In the genomic region with DNA sequence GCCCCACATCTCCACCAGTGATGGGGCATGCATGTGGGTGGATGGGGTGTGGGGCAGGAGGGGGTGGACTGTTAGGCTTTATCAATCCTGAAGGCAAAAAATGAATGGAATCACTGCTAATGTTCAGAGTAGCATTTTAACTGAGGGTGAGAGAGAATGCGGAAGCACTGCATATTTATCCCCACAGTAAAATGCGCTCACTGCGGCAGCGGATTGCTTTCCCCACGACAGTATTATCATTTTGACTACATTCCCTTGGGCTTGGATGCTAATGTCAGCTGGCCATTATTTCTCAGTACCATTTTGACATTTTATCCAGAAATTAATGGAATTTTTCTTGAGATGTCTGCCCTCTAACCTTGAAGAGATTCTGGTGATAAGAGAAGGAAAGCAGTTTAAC, we compare ENCODE assay signal across 24 cellular contexts.
"Had no signal": no experiment of that assay in that cellular context is flagged by ENCODE, and none has a peak within 500 bp of the region (broad histone marks: within the 10 kb centered on the region; RNA-seq: fewer than 3 reads in every experiment).

No MANE protein-coding gene starts in this region.

- H3K9me3 ChIP-seq: mucosa of descending colon, right atrium auricular region, tibial artery had no signal

- H3K4me3 Mint-ChIP-seq: activated CD4-positive, alpha-beta memory T cell treated with anti-CD3 and anti-CD28 coated beads for 36 hours; activated CD4-positive, alpha-beta T cell treated with anti-CD3 and anti-CD28 coated beads for 36 hours; activated naive CD8-positive, alpha-beta T cell; activated T-cell treated with anti-CD3 and anti-CD28 coated beads, Interleukin-2, amount 50 U/mL, for 72 hours; dendritic cell treated with granulocyte-macrophage colony-stimulating factor and Interleukin-4, amounts not matched to agents 40 ng/mL and 50 ng/mL, for 4 days; effector memory CD8-positive, alpha-beta T cell; immature natural killer cell; naive thymus-derived CD8-positive, alpha-beta T cell; stimulated activated naive B cell treated with anti-CD40 and anti-IgM and Interleukin-4, amounts not matched to agents 10 μg/mL and 1 μg/mL and 100 μg/mL, for 72 hours; T-helper 17 cell had no signal

- H3K4me1 ChIP-seq: right atrium auricular region, tibial artery had no signal

- H3K36me3 Mint-ChIP-seq: activated CD4-positive, alpha-beta memory T cell treated with anti-CD3 and anti-CD28 coated beads for 36 hours had no signal

- H3K4me1 Mint-ChIP-seq: immature natural killer cell had no signal

- H3K27ac ChIP-seq: right atrium auricular region, tibial artery had no signal

- DNase-seq: activated CD4-positive, alpha-beta memory T cell treated with anti-CD3 and anti-CD28 coated beads for 36 hours; activated CD4-positive, alpha-beta T cell treated with anti-CD3 and anti-CD28 coated beads for 36 hours; activated gamma-delta T cell; activated T-cell treated with anti-CD3 and anti-CD28 coated beads, Interleukin-2, amount 50 U/mL, for 72 hours; anterior cingulate cortex; cerebellar nuclear complex; effector memory CD8-positive, alpha-beta T cell; foreskin melanocyte; immature natural killer cell; left colon; mucosa of descending colon; naive thymus-derived CD8-positive, alpha-beta T cell; nucleus accumbens; stimulated activated CD4-positive, alpha-beta T cell treated with anti-CD3 and anti-CD28 coated beads, Interleukin-15, amount 100 ng/mL, for 24 hours; stimulated activated CD4-positive, alpha-beta T cell treated with anti-CD3 and anti-CD28 coated beads, Interleukin-4, amount 100 ng/mL, for 1 hour; stimulated activated naive B cell treated with anti-CD40 and anti-IgM and Interleukin-4, amounts not matched to agents 10 μg/mL and 1 μg/mL and 100 μg/mL, for 72 hours; T-helper 17 cell; tibial artery had no signal

- H3K27me3 Mint-ChIP-seq: activated CD4-positive, alpha-beta memory T cell treated with anti-CD3 and anti-CD28 coated beads for 36 hours; activated CD4-positive, alpha-beta T cell treated with anti-CD3 and anti-CD28 coated beads for 36 hours; activated naive CD8-positive, alpha-beta T cell; dendritic cell treated with granulocyte-macrophage colony-stimulating factor and Interleukin-4, amounts not matched to agents 40 ng/mL and 50 ng/mL, for 4 days; effector memory CD8-positive, alpha-beta T cell; naive thymus-derived CD8-positive, alpha-beta T cell; stimulated activated naive B cell treated with anti-CD40 and anti-IgM and Interleukin-4, amounts not matched to agents 10 μg/mL and 1 μg/mL and 100 μg/mL, for 72 hours; T-helper 17 cell had no signal

- H3K36me3 ChIP-seq: right atrium auricular region, tibial artery had no signal

- H3K4me3 ChIP-seq: lung, mucosa of descending colon, right atrium auricular region, skin epidermis, tibial artery had no signal

- H3K9me3 Mint-ChIP-seq: activated CD4-positive, alpha-beta memory T cell treated with anti-CD3 and anti-CD28 coated beads for 36 hours; activated T-cell treated with anti-CD3 and anti-CD28 coated beads, Interleukin-2, amount 50 U/mL, for 72 hours; dendritic cell treated with granulocyte-macrophage colony-stimulating factor and Interleukin-4, amounts not matched to agents 40 ng/mL and 50 ng/mL, for 4 days; effector memory CD8-positive, alpha-beta T cell; immature natural killer cell; naive thymus-derived CD8-positive, alpha-beta T cell had no signal

- H3K27ac Mint-ChIP-seq: activated CD4-positive, alpha-beta memory T cell treated with anti-CD3 and anti-CD28 coated beads for 36 hours; activated CD4-positive, alpha-beta T cell treated with anti-CD3 and anti-CD28 coated beads for 36 hours; activated naive CD8-positive, alpha-beta T cell; activated T-cell treated with anti-CD3 and anti-CD28 coated beads, Interleukin-2, amount 50 U/mL, for 72 hours; dendritic cell treated with granulocyte-macrophage colony-stimulating factor and Interleukin-4, amounts not matched to agents 40 ng/mL and 50 ng/mL, for 4 days; effector memory CD8-positive, alpha-beta T cell; naive thymus-derived CD8-positive, alpha-beta T cell; progenitor cell of endocrine pancreas; stimulated activated naive B cell treated with anti-CD40 and anti-IgM and Interleukin-4, amounts not matched to agents 10 μg/mL and 1 μg/mL and 100 μg/mL, for 72 hours had no signal

- H3K27me3 ChIP-seq: right atrium auricular region, tibial artery had no signal
